13 cellular contexts compared by ENCODE assay signal in genomic region chr10:17387861-17388503, GRCh38.
DNase-seq lines count a peak whose midpoint lies in the region; ATAC-seq, FAIRE-seq and TF ChIP-seq lines count a peak whose summit lies in the region.
"Had no signal": no experiment of that assay in that cellular context is flagged by ENCODE, and none has a peak within 500 bp of the region (broad histone marks: within the 10 kb centered on the region; RNA-seq: fewer than 3 reads in every experiment).

No MANE protein-coding gene starts in this region.

- H3K36me3 Mint-ChIP-seq in chondrocyte (ENCODE audit: low read depth) (no peaks in the 10 kb centered on the region), immature natural killer cell (peaks cover 22 to 35% (median 28%) of the 10 kb centered on the region in 3 donors)
- H3K36me3 Mint-ChIP-seq: naive thymus-derived CD8-positive, alpha-beta T cell had no signal

- peaks cover 4 to 21% (median 14%) of the 10 kb centered on the region in 3 donors for H3K4me1 ChIP-seq in pancreas

- WGBS in pancreas, 2 donors: 14 to 16% methylated on average over 6 of the region's 6 CpGs

- H3K27ac Mint-ChIP-seq in chondrocyte (ENCODE audit: unreplicated experiment) (peak overlapping the region; percentile 57), immature natural killer cell (no peak overlapping the region)
- H3K27ac Mint-ChIP-seq: naive thymus-derived CD8-positive, alpha-beta T cell had no signal

- in situ Hi-C loops in brain microvascular endothelial cell (cut with HindIII; ENCODE audit: low pct_ligation_motif_present, low sequenced_read_pairs): no loop called here

- H3K4me1 Mint-ChIP-seq in chondrocyte (ENCODE audit: low read depth) (peaks cover 37% of the 10 kb centered on the region), immature natural killer cell (no peaks in the 10 kb centered on the region)
- H3K4me1 Mint-ChIP-seq: naive thymus-derived CD8-positive, alpha-beta T cell had no signal

- peaks cover 5% of the 10 kb centered on the region for H3K27me3 Mint-ChIP-seq in chondrocyte (ENCODE audit: low read depth)
- peaks cover 1 to 3% (median 2%) of the 10 kb centered on the region in 3 donors for H3K27me3 Mint-ChIP-seq in immature natural killer cell (ENCODE audit: low read depth in 3 of 3)

- H3K9me3 Mint-ChIP-seq in chondrocyte (ENCODE audit: low read depth) (no peaks in the 10 kb centered on the region), immature natural killer cell (no peaks in the 10 kb centered on the region)

- ATAC-seq in pancreas: peak; percentile 91 to 95 (median 94)
- ATAC-seq: naive thymus-derived CD8-positive, alpha-beta T cell had no signal

- H3K36me3 ChIP-seq in pancreas: no peaks in the 10 kb centered on the region
- H3K36me3 ChIP-seq in brain microvascular endothelial cell (replicated peaks): no peaks in the 10 kb centered on the region

- H3K27me3 ChIP-seq in pancreas (no peaks in the 10 kb centered on the region), brain microvascular endothelial cell (replicated peaks) (no peaks in the 10 kb centered on the region)

- DNase-seq in HT-29 (ENCODE audit: low spot score) (peak; percentile 90), NCI-H526 (lab: John Stamatoyannopoulos, UW) (peak; percentile 93 to 95), chondrocyte (ENCODE audit: low spot score) (no peak), pancreas (peak in 2 of 6 donors; percentile 37 to 52), brain microvascular endothelial cell (no peak), D721Med (ENCODE audit: insufficient read length, low spot score) (no peak), immature natural killer cell (no peak)
- no peak for DNase-seq in stimulated activated CD4-positive, alpha-beta T cell treated with anti-CD3 and anti-CD28 coated beads, Interleukin-4, amount 100 ng/mL, for 1 hour
- DNase-seq: activated T-cell treated with anti-CD3 and anti-CD28 coated beads, Interleukin-2, amount 50 U/mL, for 1 hour; dermis blood vessel endothelial cell; naive thymus-derived CD8-positive, alpha-beta T cell; NCI-H1436; stimulated activated CD4-positive, alpha-beta T cell treated with anti-CD3 and anti-CD28 coated beads, Interleukin-2, amount 100 ng/mL, for 48 hours had no signal

- H3K27ac ChIP-seq in pancreas (peak overlapping the region; percentile 36 to 76 (median 56)), brain microvascular endothelial cell (no peak overlapping the region)

- no peaks in the 10 kb centered on the region for H3K9me3 ChIP-seq in pancreas

- TF ChIP-seq CTCF in chondrocyte (IDR thresholded peaks at IDR 0.05) (no peak), pancreas (IDR thresholded peaks at IDR 0.05) (no peak), brain microvascular endothelial cell (IDR thresholded peaks at IDR 0.05; ENCODE audit: low read depth, low read length, missing control alignments) (no peak), D721Med (IDR thresholded peaks at IDR 0.05; ENCODE audit: insufficient read depth, missing control alignments) (no peak)

- H3K4me3 Mint-ChIP-seq in chondrocyte (ENCODE audit: unreplicated experiment) (no peak overlapping the region), immature natural killer cell (no peak overlapping the region)
- H3K4me3 Mint-ChIP-seq: naive thymus-derived CD8-positive, alpha-beta T cell had no signal

- no peak for FAIRE-seq in pancreas (lab: Jason Lieb, UNC)
- FAIRE-seq in D721Med (lab: Jason Lieb, UNC): no peak

- H3K4me3 ChIP-seq in pancreas: peak overlapping the region in 1 of 4 donors; percentile 2
- no peak overlapping the region for H3K4me3 ChIP-seq in brain microvascular endothelial cell (ENCODE audit: low read depth, low read length)

- intact Hi-C loops in pancreas (cut with DNase I): no loop called here

Comparison
In these comparisons a context has a peak if more than half of its experiments do, and no peak if none do; other contexts are left out.
1. DNase-seq: peak in HT-29 (single experiment) and NCI-H526 (2 of 2); none in chondrocyte (single experiment), brain microvascular endothelial cell (single experiment), stimulated activated CD4-positive, alpha-beta T cell treated with anti-CD3 and anti-CD28 coated beads, Interleukin-4, amount 100 ng/mL, for 1 hour (single experiment), D721Med (single experiment) and immature natural killer cell (0 of 3).